ENCODE assay signal across 12 cellular contexts in the genomic region with DNA sequence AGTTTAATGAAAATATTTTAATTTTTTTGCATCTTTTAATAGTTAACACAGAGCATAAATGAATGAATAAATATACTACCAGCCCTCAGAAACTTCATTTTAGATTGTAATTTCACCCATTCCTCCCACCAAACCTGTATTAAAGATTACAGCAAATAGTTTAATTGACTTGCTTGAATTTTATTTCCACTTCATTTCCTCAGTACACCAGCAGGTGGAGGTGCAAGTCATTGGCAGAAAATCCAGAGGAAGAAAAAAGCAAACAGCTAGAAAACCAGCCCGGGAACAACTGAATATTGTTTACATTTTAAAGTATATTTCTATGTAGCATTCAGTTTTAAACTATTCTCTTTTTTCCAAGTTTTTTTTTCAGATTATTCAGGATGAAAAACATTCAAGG.
DNase-seq lines count a peak whose midpoint lies in the region; ATAC-seq and TF ChIP-seq lines count a peak whose summit lies in the region.
"Had no signal": no experiment of that assay in that cellular context is flagged by ENCODE, and none has a peak within 500 bp of the region (broad histone marks: within the 10 kb centered on the region; RNA-seq: fewer than 3 reads in every experiment).

No MANE protein-coding gene starts in this region.

- H3K4me3 Mint-ChIP-seq in brain = no peak overlapping the region
- no peak overlapping the region for H3K4me3 Mint-ChIP-seq in osteocyte (ENCODE audit: unreplicated experiment)
- H3K4me3 Mint-ChIP-seq: B cell had no signal

- peaks cover 9% of the 10 kb centered on the region for H3K4me1 Mint-ChIP-seq in brain
- H3K4me1 Mint-ChIP-seq in osteocyte (ENCODE audit: unreplicated experiment) = no peaks in the 10 kb centered on the region
- H3K4me1 Mint-ChIP-seq: B cell had no signal

- H3K9me3 Mint-ChIP-seq in brain = no peaks in the 10 kb centered on the region
- peaks cover 6% of the 10 kb centered on the region for H3K9me3 Mint-ChIP-seq in osteocyte (ENCODE audit: unreplicated experiment)

- peak; percentile 47 to 76 for TF ChIP-seq CTCF in brain (conservative IDR thresholded peaks at IDR 0.05)
- peak; percentile 27 for TF ChIP-seq CTCF in osteocyte (IDR thresholded peaks at IDR 0.05)

- peak; percentile 21 for DNase-seq in NCI-H2171 treated with DMSO at 0.1 percent for 48 hours (lab: John Stamatoyannopoulos, UW)
- DNase-seq in NCI-H2171 (lab: John Stamatoyannopoulos, UW) = no peak
- DNase-seq in Kasumi-1 (lab: John Stamatoyannopoulos, UW) = peak; percentile 26 to 45
- DNase-seq in osteocyte (ENCODE audit: extremely low spot score, unreplicated experiment) = no peak
- DNase-seq in activated CD4-positive, CD25-positive, alpha-beta regulatory T cell (lab: John Stamatoyannopoulos, UW) = no peak
- DNase-seq in cerebellum (ENCODE audit: low spot score) = no peak
- DNase-seq: activated CD4-positive, alpha-beta T cell treated with anti-CD3 and anti-CD28 coated beads for 48 hours; left cardiac atrium; stimulated activated naive CD8-positive, alpha-beta T cell treated with anti-CD3 and anti-CD28 coated beads, Interleukin-15, Interleukin-2, amounts not matched to agents 100 U/mL and 50 U/mL, for 24 hours had no signal

- no peak for ATAC-seq in GM18870 (IDR thresholded peaks at IDR 0.05; ENCODE audit: unreplicated experiment)
- ATAC-seq: left cardiac atrium; stimulated activated naive CD8-positive, alpha-beta T cell treated with anti-CD3 and anti-CD28 coated beads, Interleukin-15, Interleukin-2, amounts not matched to agents 100 U/mL and 50 U/mL, for 24 hours had no signal

- H3K27me3 Mint-ChIP-seq in brain = peaks cover 38% of the 10 kb centered on the region
- no peaks in the 10 kb centered on the region for H3K27me3 Mint-ChIP-seq in osteocyte (ENCODE audit: unreplicated experiment)

- H3K36me3 Mint-ChIP-seq in brain (no peaks in the 10 kb centered on the region), osteocyte (ENCODE audit: unreplicated experiment) (no peaks in the 10 kb centered on the region)

- H3K27ac Mint-ChIP-seq in brain = no peak overlapping the region
- no peak overlapping the region for H3K27ac Mint-ChIP-seq in osteocyte (ENCODE audit: unreplicated experiment)
- H3K27ac Mint-ChIP-seq: B cell had no signal

Comparison
In these comparisons a context has a peak if more than half of its experiments do, and no peak if none do; other contexts are left out.
1. DNase-seq: peak in NCI-H2171 treated with DMSO at 0.1 percent for 48 hours (single experiment) and Kasumi-1 (2 of 2); none in NCI-H2171 (single experiment), osteocyte (single experiment), activated CD4-positive, CD25-positive, alpha-beta regulatory T cell (0 of 4) and cerebellum (single experiment).